ENCODE assay signal across 23 cellular contexts in the genomic region with DNA sequence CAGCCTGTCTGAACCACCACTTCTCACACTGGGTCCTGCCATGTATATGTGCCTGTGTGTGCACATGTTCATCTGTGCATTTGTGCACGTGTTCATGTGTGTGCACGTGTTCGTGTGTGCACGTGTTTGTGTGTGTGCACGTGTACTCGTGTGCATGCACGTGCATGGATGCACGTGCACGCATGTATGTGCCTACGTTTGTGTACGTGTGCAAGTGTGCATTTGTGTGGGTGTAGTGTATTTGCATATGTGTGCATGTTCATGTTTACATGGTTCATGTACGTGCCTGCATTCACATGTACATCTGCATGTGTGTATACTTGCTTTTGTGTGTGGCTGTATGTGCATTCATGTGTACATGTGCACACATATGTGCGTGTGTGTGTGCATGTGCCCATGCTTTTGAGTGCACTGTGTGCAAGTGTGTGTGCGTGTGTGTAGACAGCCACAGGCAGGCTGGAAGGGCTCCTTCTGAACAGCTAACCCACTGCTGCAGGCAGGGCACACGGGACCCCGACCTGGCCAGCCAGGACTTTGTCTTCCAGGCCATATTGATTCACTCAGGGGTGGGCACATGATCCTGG. TPM values are rescaled to one million over a fixed set of nuclear protein-coding genes. Genes with fewer than 3 reads are reported as not detected.
A peak's percentile ranks its signal among the peaks of the same experiment; 100 is the strongest.
DNase-seq lines count a peak whose midpoint lies in the region; ATAC-seq, FAIRE-seq and TF ChIP-seq lines count a peak whose summit lies in the region.
"Had no signal": no experiment of that assay in that cellular context is flagged by ENCODE, and none has a peak within 500 bp of the region (broad histone marks: within the 10 kb centered on the region; RNA-seq: fewer than 3 reads in every experiment).

No MANE protein-coding gene starts in this region.

- POLR2A ChIA-PET in RWPE1 (lab: Yijun Ruan, JAX; ENCODE audit: low non-redundant PET) = no interaction called here

- no peaks in the 10 kb centered on the region for H3K9me3 ChIP-seq in endodermal cell (ENCODE audit: control insufficient read depth, low read length)
- H3K9me3 ChIP-seq: SK-N-SH had no signal

- peak; percentile 53 for FAIRE-seq in GM12892 (lab: Jason Lieb, UNC)
- FAIRE-seq: A204.1 had no signal

- H3K36me3 ChIP-seq in endodermal cell (ENCODE audit: control insufficient read depth, insufficient read depth, low read length) = peaks cover 39% of the 10 kb centered on the region

- no peak overlapping the region for H3K4me3 ChIP-seq in endodermal cell (ENCODE audit: low read length)
- H3K4me3 ChIP-seq: GM23338 had no signal

- H3K27ac ChIP-seq in RWPE1 (0 out of 2 replicates have a peak overlapping the region, but pooled peaks have one; percentile 14), endodermal cell (ENCODE audit: low read depth, low read length) (no peak overlapping the region)

- ATAC-seq in HG03159 (IDR thresholded peaks at IDR 0.05; ENCODE audit: unreplicated experiment) = no peak
- ATAC-seq: GM23338 had no signal

- TF ChIP-seq CTCF in RWPE1 (conservative IDR thresholded peaks at IDR 0.05; ENCODE audit: low read depth) (no peak), endodermal cell (conservative IDR thresholded peaks at IDR 0.05) (no peak), progenitor cell of endocrine pancreas (IDR thresholded peaks at IDR 0.05; ENCODE audit: unreplicated experiment) (no peak)

- CTCF ChIA-PET in RWPE1 (lab: Yijun Ruan, JAX) = no interaction called here

- no peaks in the 10 kb centered on the region for H3K27me3 ChIP-seq in endodermal cell (ENCODE audit: control insufficient read depth, insufficient read depth, low read length, poor library complexity, severe bottlenecking)

- H3K9ac ChIP-seq in endodermal cell (ENCODE audit: extremely low read depth, low read length, poor library complexity, severe bottlenecking) = no peak overlapping the region
- H3K9ac ChIP-seq: SK-N-SH had no signal

- H3K36me3 Mint-ChIP-seq in endodermal cell (ENCODE audit: low read depth) = peaks cover 48% of the 10 kb centered on the region
- H3K36me3 Mint-ChIP-seq in progenitor cell of endocrine pancreas (ENCODE audit: insufficient read depth) = peaks cover 14% of the 10 kb centered on the region

- H3K27ac Mint-ChIP-seq in endodermal cell (no peak overlapping the region), progenitor cell of endocrine pancreas (peak overlapping the region; percentile 92)
- H3K27ac Mint-ChIP-seq: B cell, GM23338 had no signal

- TF ChIP-seq POLR2A in GM12892 (IDR thresholded peaks at IDR 0.05; ENCODE audit: low read depth, low read length) = no peak

- H3K27me3 Mint-ChIP-seq in endodermal cell (ENCODE audit: insufficient read depth) (no peaks in the 10 kb centered on the region), progenitor cell of endocrine pancreas (no peaks in the 10 kb centered on the region)
- H3K27me3 Mint-ChIP-seq: B cell had no signal

- no peaks in the 10 kb centered on the region for H3K9me3 Mint-ChIP-seq in endodermal cell
- no peaks in the 10 kb centered on the region for H3K9me3 Mint-ChIP-seq in progenitor cell of endocrine pancreas (ENCODE audit: low read depth)
- H3K9me3 Mint-ChIP-seq: CD14-positive monocyte, GM23338 had no signal

- H3K4me1 ChIP-seq in endodermal cell (ENCODE audit: control insufficient read depth, insufficient read depth, low read length) = no peaks in the 10 kb centered on the region

- DNase-seq in GM12892 (ENCODE audit: insufficient read length) = no peak
- no peak for DNase-seq in RWPE1 (ENCODE audit: low spot score)
- peak; percentile 42 for DNase-seq in endodermal cell
- DNase-seq in progenitor cell of endocrine pancreas (ENCODE audit: low spot score, unreplicated experiment) = no peak
- no peak for DNase-seq in activated CD4-positive, alpha-beta T cell treated with anti-CD3 and anti-CD28 coated beads, Interleukin-2, amount 50 U/mL, for 4 hours
- DNase-seq in NCI-H187 treated with DMSO at 0.1 percent for 48 hours (lab: John Stamatoyannopoulos, UW) = no peak
- DNase-seq: DMS53; GDM1; IMR-90; NCI-H1105; NCI-H2081; NCI-H2171; NCI-H345; NCI-H524; NCI-H774; NK-92 treated with Interleukin-12 subunit alpha and Interleukin-12 subunit beta, amount 100 ng/mL, for 24 hours; SIG-M5; SK-N-SH had no signal

- WGBS in endodermal cell (ENCODE audit: insufficient coverage in 1 of 2, insufficient read length in 1 of 2), 2 experiments = 95 to 97% methylated on average over 15 to 16 of the region's 16 CpGs

- no peak overlapping the region for H3K4me3 Mint-ChIP-seq in endodermal cell
- no peak overlapping the region for H3K4me3 Mint-ChIP-seq in progenitor cell of endocrine pancreas (ENCODE audit: low read depth)
- H3K4me3 Mint-ChIP-seq: B cell, CD14-positive monocyte, GM23338 had no signal

- no peaks in the 10 kb centered on the region for H3K4me1 Mint-ChIP-seq in endodermal cell
- no peaks in the 10 kb centered on the region for H3K4me1 Mint-ChIP-seq in progenitor cell of endocrine pancreas (ENCODE audit: low read depth)
- H3K4me1 Mint-ChIP-seq: B cell, CD14-positive monocyte, GM23338 had no signal

RNA-seq across cellular contexts. Expression of a gene that starts 28.2 kb away (rescaled TPM):
- polyA plus RNA-seq in GM12892 (2012; ENCODE audit: missing spikeins) = 0.40 TPM
- total RNA-seq in endodermal cell (10 to 100 TPM; 15.0 to 23.8 TPM), progenitor cell of endocrine pancreas (108 and 120 TPM in 2 replicates)
- polyA plus RNA-seq in endodermal cell (2013, experiment 1 of 2) = 34.8 TPM
- polyA plus RNA-seq in endodermal cell (2013, experiment 2 of 2) = 30.5 TPM
